ENCODE assay signal across 1 cellular context in the genomic region with DNA sequence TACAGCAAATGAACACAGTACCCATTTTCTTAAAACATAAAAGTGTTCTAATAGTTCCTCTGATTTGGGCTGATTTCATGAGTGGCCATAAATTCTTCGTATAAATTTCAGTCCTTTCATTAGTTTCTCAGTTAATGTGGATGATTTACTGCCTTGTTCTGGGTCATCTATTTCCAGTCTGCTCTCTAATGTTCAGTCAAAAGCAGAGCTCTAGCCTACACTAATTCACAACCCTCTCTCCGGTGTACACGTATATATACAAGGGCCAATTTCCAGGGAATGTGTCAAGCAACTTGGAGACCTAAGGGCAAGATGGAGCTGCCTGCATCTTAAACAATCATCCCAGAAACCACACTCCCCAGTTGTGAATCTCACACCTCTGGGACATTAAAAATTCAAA.
TF ChIP-seq lines count a peak whose summit lies in the region.

No MANE protein-coding gene starts in this region.

TF ChIP-seq in WTC11, 78 proteins besides CTCF, POLR2A, EP300 and RAD21 (continued from another document):
- TF ChIP-seq, protein P1, sequence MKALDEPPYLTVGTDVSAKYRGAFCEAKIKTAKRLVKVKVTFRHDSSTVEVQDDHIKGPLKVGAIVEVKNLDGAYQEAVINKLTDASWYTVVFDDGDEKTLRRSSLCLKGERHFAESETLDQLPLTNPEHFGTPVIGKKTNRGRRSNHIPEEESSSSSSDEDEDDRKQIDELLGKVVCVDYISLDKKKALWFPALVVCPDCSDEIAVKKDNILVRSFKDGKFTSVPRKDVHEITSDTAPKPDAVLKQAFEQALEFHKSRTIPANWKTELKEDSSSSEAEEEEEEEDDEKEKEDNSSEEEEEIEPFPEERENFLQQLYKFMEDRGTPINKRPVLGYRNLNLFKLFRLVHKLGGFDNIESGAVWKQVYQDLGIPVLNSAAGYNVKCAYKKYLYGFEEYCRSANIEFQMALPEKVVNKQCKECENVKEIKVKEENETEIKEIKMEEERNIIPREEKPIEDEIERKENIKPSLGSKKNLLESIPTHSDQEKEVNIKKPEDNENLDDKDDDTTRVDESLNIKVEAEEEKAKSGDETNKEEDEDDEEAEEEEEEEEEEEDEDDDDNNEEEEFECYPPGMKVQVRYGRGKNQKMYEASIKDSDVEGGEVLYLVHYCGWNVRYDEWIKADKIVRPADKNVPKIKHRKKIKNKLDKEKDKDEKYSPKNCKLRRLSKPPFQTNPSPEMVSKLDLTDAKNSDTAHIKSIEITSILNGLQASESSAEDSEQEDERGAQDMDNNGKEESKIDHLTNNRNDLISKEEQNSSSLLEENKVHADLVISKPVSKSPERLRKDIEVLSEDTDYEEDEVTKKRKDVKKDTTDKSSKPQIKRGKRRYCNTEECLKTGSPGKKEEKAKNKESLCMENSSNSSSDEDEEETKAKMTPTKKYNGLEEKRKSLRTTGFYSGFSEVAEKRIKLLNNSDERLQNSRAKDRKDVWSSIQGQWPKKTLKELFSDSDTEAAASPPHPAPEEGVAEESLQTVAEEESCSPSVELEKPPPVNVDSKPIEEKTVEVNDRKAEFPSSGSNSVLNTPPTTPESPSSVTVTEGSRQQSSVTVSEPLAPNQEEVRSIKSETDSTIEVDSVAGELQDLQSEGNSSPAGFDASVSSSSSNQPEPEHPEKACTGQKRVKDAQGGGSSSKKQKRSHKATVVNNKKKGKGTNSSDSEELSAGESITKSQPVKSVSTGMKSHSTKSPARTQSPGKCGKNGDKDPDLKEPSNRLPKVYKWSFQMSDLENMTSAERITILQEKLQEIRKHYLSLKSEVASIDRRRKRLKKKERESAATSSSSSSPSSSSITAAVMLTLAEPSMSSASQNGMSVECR (CRISPR knock-in tag; IDR thresholded peaks at IDR 0.05; ENCODE audit: borderline replicate concordance) = no peak
- TF ChIP-seq ZBTB21 (CRISPR knock-in tag; IDR thresholded peaks at IDR 0.05; ENCODE audit: borderline replicate concordance) = no peak
- TF ChIP-seq ELF4 (CRISPR knock-in tag; IDR thresholded peaks at IDR 0.05; ENCODE audit: low read depth) = no peak
- TF ChIP-seq, protein P2, sequence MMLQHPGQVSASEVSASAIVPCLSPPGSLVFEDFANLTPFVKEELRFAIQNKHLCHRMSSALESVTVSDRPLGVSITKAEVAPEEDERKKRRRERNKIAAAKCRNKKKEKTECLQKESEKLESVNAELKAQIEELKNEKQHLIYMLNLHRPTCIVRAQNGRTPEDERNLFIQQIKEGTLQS (CRISPR knock-in tag; conservative IDR thresholded peaks at IDR 0.05) = no peak
- TF ChIP-seq GABPB1 (CRISPR knock-in tag; IDR thresholded peaks at IDR 0.05) = no peak
- TF ChIP-seq TEAD4 (CRISPR knock-in tag; IDR thresholded peaks at IDR 0.05) = no peak
- TF ChIP-seq MYBL2 (CRISPR knock-in tag; IDR thresholded peaks at IDR 0.05) = no peak
- TF ChIP-seq, protein P3, sequence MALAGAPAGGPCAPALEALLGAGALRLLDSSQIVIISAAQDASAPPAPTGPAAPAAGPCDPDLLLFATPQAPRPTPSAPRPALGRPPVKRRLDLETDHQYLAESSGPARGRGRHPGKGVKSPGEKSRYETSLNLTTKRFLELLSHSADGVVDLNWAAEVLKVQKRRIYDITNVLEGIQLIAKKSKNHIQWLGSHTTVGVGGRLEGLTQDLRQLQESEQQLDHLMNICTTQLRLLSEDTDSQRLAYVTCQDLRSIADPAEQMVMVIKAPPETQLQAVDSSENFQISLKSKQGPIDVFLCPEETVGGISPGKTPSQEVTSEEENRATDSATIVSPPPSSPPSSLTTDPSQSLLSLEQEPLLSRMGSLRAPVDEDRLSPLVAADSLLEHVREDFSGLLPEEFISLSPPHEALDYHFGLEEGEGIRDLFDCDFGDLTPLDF (CRISPR knock-in tag; IDR thresholded peaks at IDR 0.05) = no peak
